In the genomic region with DNA sequence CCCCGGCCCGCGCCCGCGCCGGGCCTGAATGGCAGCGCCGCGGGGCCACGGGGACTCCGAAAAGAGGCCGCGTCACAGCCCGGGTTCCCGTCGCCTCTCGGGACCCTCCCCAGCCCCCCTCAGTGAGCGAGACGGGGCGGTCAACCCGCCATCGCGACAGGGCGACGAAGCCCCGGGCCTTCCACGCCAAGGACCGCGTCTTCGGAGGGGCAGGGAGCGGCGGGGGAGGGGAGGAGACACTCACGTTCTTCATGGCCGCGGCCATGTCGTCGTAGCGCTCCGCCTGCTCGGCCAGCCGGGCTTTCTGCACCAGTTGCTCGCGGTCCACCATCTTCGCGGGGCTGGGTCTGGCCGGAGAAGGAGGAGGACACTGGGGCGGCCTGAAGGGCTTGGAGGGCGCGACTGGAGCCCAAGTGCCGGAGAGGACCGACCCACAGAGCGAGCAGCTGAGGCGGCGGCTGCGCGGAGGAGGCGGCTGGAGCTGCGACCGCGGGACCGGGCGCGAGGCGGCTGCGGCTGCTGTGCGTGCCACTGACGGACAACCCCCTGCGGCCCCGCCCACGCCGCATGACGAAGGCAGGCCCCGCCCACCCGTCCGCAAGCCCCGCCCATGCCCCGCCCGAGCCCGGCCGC, we compare ENCODE assay signal across 1 cellular context.
TF ChIP-seq lines count a peak whose summit lies in the region.

A gene (minus strand): TSS at position 514 of the 633 bp plus-strand sequence. CDS start 183 bp downstream, at position 331.

TF ChIP-seq in K562, 482 proteins besides CTCF, POLR2A, EP300 and RAD21 (continued from another document and continues in another):
- TF ChIP-seq, protein P1, sequence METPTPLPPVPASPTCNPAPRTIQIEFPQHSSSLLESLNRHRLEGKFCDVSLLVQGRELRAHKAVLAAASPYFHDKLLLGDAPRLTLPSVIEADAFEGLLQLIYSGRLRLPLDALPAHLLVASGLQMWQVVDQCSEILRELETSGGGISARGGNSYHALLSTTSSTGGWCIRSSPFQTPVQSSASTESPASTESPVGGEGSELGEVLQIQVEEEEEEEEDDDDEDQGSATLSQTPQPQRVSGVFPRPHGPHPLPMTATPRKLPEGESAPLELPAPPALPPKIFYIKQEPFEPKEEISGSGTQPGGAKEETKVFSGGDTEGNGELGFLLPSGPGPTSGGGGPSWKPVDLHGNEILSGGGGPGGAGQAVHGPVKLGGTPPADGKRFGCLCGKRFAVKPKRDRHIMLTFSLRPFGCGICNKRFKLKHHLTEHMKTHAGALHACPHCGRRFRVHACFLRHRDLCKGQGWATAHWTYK (CRISPR knock-in tag; IDR thresholded peaks at IDR 0.05), result no peak
- TF ChIP-seq, protein P2, sequence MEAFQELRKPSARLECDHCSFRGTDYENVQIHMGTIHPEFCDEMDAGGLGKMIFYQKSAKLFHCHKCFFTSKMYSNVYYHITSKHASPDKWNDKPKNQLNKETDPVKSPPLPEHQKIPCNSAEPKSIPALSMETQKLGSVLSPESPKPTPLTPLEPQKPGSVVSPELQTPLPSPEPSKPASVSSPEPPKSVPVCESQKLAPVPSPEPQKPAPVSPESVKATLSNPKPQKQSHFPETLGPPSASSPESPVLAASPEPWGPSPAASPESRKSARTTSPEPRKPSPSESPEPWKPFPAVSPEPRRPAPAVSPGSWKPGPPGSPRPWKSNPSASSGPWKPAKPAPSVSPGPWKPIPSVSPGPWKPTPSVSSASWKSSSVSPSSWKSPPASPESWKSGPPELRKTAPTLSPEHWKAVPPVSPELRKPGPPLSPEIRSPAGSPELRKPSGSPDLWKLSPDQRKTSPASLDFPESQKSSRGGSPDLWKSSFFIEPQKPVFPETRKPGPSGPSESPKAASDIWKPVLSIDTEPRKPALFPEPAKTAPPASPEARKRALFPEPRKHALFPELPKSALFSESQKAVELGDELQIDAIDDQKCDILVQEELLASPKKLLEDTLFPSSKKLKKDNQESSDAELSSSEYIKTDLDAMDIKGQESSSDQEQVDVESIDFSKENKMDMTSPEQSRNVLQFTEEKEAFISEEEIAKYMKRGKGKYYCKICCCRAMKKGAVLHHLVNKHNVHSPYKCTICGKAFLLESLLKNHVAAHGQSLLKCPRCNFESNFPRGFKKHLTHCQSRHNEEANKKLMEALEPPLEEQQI (IDR thresholded peaks at IDR 0.05), result no peak
- TF ChIP-seq ZNF696 (CRISPR knock-in tag; conservative IDR thresholded peaks at IDR 0.05) (no peak), HDAC2 (IDR thresholded peaks at IDR 0.05) (0 out of 2 replicates have a peak, but pooled peaks have one; percentile 83), PCBP1 (IDR thresholded peaks at IDR 0.05; ENCODE audit: low read depth, low read length, poor library complexity, severe bottlenecking) (peak; percentile 93), CBX8 (IDR thresholded peaks at IDR 0.05; ENCODE audit: borderline replicate concordance, extremely low read depth, low read depth, low read length, poor library complexity, severe bottlenecking) (no peak), MCM5 (IDR thresholded peaks at IDR 0.05; ENCODE audit: low read depth) (no peak), POLR2H (tag; IDR thresholded peaks at IDR 0.05; ENCODE audit: low read depth) (peak; percentile 90), GABPB1 (CRISPR knock-in tag; IDR thresholded peaks at IDR 0.05) (0 out of 2 replicates have a peak, but pooled peaks have one; percentile 36), TCFL5 (CRISPR knock-in tag; conservative IDR thresholded peaks at IDR 0.05) (no peak), ZNF76 (CRISPR knock-in tag; IDR thresholded peaks at IDR 0.05; ENCODE audit: borderline replicate concordance) (peak; percentile 73; the same call in 1 of the 2 replicates), GATAD2A (IDR thresholded peaks at IDR 0.05) (no peak; the same call in 1 of the 2 replicates), HMGN3 (IDR thresholded peaks at IDR 0.05; ENCODE audit: borderline replicate concordance, extremely low read depth, insufficient read length, low read depth, low read length) (peak; percentile 76), ARHGAP35 (IDR thresholded peaks at IDR 0.05; ENCODE audit: partially characterized antibody) (peak; percentile 64), TFAM (CRISPR knock-in tag; conservative IDR thresholded peaks at IDR 0.05) (no peak), ZNF79 (CRISPR knock-in tag; IDR thresholded peaks at IDR 0.05; ENCODE audit: low read depth) (no peak), DIDO1 (tag; IDR thresholded peaks at IDR 0.05; ENCODE audit: low read depth) (no peak), ZNF263 (CRISPR knock-in tag; IDR thresholded peaks at IDR 0.05; ENCODE audit: borderline replicate concordance) (peak; percentile 52; the same call in 1 of the 2 replicates), ZNF764 (CRISPR knock-in tag; IDR thresholded peaks at IDR 0.05; ENCODE audit: low read depth) (no peak), RFX5 (IDR thresholded peaks at IDR 0.05; ENCODE audit: low read depth, low read length) (no peak), MTA3 (IDR thresholded peaks at IDR 0.05; ENCODE audit: borderline replicate concordance) (peak; percentile 72; the same call in 1 of the 2 replicates), NELFE (IDR thresholded peaks at IDR 0.05; ENCODE audit: insufficient read depth, insufficient read length) (peak; percentile 39), ZNF551 (CRISPR knock-in tag; IDR thresholded peaks at IDR 0.05) (no peak), DACH1 (IDR thresholded peaks at IDR 0.05; ENCODE audit: partially characterized antibody) (no peak), GTF2F1 (IDR thresholded peaks at IDR 0.05; ENCODE audit: low read depth, low read length) (no peak; the same call in 1 of the 2 replicates), U2AF2 (optimal IDR thresholded peaks at IDR 0.05; ENCODE audit: low read depth, low read length) (no peak), PTRF (tag; IDR thresholded peaks at IDR 0.05) (no peak), RFX1 (IDR thresholded peaks at IDR 0.05) (no peak), NCOA1 (IDR thresholded peaks at IDR 0.05; ENCODE audit: low read depth) (0 out of 2 replicates have a peak, but pooled peaks have one; percentile 52), RBM15 (IDR thresholded peaks at IDR 0.05; ENCODE audit: insufficient read depth, low read length) (peak; percentile 96; the same call in 1 of the 2 replicates), MYC (IDR thresholded peaks at IDR 0.05; ENCODE audit: low read depth, low read length) (peak; percentile 47; the same call in 1 of the 2 replicates), MYC (CRISPR knock-in tag; IDR thresholded peaks at IDR 0.05; ENCODE audit: borderline replicate concordance, low read depth) (peak; percentile 64; the same call in 1 of the 2 replicates), JUND (IDR thresholded peaks at IDR 0.05; ENCODE audit: borderline replicate concordance, low read depth, low read length) (peak; percentile 4; the same call in 1 of the 2 replicates), JUND (tag; IDR thresholded peaks at IDR 0.05; ENCODE audit: borderline replicate concordance, low read depth, low read length) (no peak), ZNF146 (CRISPR knock-in tag; IDR thresholded peaks at IDR 0.05; ENCODE audit: unreplicated experiment) (no peak), MTA2 (IDR thresholded peaks at IDR 0.05; ENCODE audit: low read depth) (no peak), YBX1 (IDR thresholded peaks at IDR 0.05) (no peak), MCM3 (IDR thresholded peaks at IDR 0.05) (no peak), COPS2 (conservative IDR thresholded peaks at IDR 0.05) (no peak), ZC3H8 (IDR thresholded peaks at IDR 0.05) (no peak), HEY1 (CRISPR knock-in tag; IDR thresholded peaks at IDR 0.05; ENCODE audit: borderline replicate concordance) (no peak), EZH2 (IDR thresholded peaks at IDR 0.05; ENCODE audit: borderline replicate concordance, low read depth, low read length) (no peak), U2AF1 (optimal IDR thresholded peaks at IDR 0.05; ENCODE audit: low read depth, low read length) (peak; percentile 42), EHMT2 (IDR thresholded peaks at IDR 0.05) (no peak)
- TF ChIP-seq, protein P3, sequence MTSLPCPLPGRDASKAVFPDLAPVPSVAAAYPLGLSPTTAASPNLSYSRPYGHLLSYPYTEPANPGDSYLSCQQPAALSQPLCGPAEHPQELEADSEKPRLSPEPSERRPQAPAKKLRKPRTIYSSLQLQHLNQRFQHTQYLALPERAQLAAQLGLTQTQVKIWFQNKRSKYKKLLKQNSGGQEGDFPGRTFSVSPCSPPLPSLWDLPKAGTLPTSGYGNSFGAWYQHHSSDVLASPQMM (CRISPR knock-in tag; IDR thresholded peaks at IDR 0.05), result no peak
- TF ChIP-seq, protein P4, sequence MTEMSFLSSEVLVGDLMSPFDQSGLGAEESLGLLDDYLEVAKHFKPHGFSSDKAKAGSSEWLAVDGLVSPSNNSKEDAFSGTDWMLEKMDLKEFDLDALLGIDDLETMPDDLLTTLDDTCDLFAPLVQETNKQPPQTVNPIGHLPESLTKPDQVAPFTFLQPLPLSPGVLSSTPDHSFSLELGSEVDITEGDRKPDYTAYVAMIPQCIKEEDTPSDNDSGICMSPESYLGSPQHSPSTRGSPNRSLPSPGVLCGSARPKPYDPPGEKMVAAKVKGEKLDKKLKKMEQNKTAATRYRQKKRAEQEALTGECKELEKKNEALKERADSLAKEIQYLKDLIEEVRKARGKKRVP (CRISPR knock-in tag; IDR thresholded peaks at IDR 0.05), result 0 out of 2 replicates have a peak, but pooled peaks have one; percentile 11
- TF ChIP-seq, protein P5, sequence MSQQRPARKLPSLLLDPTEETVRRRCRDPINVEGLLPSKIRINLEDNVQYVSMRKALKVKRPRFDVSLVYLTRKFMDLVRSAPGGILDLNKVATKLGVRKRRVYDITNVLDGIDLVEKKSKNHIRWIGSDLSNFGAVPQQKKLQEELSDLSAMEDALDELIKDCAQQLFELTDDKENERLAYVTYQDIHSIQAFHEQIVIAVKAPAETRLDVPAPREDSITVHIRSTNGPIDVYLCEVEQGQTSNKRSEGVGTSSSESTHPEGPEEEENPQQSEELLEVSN (IDR thresholded peaks at IDR 0.05; ENCODE audit: borderline replicate concordance in 1 of 2, extremely low read depth in 1 of 2, insufficient read depth in 1 of 2, insufficient read length in 1 of 2, low read depth in 1 of 2, low read length in 1 of 2, poor library complexity in 1 of 2, severe bottlenecking in 1 of 2), result peak; percentile 72 to 80
- TF ChIP-seq, protein P6, sequence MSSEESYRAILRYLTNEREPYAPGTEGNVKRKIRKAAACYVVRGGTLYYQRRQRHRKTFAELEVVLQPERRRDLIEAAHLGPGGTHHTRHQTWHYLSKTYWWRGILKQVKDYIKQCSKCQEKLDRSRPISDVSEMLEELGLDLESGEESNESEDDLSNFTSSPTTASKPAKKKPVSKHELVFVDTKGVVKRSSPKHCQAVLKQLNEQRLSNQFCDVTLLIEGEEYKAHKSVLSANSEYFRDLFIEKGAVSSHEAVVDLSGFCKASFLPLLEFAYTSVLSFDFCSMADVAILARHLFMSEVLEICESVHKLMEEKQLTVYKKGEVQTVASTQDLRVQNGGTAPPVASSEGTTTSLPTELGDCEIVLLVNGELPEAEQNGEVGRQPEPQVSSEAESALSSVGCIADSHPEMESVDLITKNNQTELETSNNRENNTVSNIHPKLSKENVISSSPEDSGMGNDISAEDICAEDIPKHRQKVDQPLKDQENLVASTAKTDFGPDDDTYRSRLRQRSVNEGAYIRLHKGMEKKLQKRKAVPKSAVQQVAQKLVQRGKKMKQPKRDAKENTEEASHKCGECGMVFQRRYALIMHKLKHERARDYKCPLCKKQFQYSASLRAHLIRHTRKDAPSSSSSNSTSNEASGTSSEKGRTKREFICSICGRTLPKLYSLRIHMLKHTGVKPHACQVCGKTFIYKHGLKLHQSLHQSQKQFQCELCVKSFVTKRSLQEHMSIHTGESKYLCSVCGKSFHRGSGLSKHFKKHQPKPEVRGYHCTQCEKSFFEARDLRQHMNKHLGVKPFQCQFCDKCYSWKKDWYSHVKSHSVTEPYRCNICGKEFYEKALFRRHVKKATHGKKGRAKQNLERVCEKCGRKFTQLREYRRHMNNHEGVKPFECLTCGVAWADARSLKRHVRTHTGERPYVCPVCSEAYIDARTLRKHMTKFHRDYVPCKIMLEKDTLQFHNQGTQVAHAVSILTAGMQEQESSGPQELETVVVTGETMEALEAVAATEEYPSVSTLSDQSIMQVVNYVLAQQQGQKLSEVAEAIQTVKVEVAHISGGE (CRISPR knock-in tag; IDR thresholded peaks at IDR 0.05), result no peak
- TF ChIP-seq, protein P7, sequence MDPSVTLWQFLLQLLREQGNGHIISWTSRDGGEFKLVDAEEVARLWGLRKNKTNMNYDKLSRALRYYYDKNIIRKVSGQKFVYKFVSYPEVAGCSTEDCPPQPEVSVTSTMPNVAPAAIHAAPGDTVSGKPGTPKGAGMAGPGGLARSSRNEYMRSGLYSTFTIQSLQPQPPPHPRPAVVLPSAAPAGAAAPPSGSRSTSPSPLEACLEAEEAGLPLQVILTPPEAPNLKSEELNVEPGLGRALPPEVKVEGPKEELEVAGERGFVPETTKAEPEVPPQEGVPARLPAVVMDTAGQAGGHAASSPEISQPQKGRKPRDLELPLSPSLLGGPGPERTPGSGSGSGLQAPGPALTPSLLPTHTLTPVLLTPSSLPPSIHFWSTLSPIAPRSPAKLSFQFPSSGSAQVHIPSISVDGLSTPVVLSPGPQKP (CRISPR knock-in tag; IDR thresholded peaks at IDR 0.05), result no peak
- TF ChIP-seq, protein P8, sequence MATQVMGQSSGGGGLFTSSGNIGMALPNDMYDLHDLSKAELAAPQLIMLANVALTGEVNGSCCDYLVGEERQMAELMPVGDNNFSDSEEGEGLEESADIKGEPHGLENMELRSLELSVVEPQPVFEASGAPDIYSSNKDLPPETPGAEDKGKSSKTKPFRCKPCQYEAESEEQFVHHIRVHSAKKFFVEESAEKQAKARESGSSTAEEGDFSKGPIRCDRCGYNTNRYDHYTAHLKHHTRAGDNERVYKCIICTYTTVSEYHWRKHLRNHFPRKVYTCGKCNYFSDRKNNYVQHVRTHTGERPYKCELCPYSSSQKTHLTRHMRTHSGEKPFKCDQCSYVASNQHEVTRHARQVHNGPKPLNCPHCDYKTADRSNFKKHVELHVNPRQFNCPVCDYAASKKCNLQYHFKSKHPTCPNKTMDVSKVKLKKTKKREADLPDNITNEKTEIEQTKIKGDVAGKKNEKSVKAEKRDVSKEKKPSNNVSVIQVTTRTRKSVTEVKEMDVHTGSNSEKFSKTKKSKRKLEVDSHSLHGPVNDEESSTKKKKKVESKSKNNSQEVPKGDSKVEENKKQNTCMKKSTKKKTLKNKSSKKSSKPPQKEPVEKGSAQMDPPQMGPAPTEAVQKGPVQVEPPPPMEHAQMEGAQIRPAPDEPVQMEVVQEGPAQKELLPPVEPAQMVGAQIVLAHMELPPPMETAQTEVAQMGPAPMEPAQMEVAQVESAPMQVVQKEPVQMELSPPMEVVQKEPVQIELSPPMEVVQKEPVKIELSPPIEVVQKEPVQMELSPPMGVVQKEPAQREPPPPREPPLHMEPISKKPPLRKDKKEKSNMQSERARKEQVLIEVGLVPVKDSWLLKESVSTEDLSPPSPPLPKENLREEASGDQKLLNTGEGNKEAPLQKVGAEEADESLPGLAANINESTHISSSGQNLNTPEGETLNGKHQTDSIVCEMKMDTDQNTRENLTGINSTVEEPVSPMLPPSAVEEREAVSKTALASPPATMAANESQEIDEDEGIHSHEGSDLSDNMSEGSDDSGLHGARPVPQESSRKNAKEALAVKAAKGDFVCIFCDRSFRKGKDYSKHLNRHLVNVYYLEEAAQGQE (CRISPR knock-in tag; IDR thresholded peaks at IDR 0.05; ENCODE audit: low read depth), result peak; percentile 79; the same call in 1 of the 2 replicates
- TF ChIP-seq, protein P9, sequence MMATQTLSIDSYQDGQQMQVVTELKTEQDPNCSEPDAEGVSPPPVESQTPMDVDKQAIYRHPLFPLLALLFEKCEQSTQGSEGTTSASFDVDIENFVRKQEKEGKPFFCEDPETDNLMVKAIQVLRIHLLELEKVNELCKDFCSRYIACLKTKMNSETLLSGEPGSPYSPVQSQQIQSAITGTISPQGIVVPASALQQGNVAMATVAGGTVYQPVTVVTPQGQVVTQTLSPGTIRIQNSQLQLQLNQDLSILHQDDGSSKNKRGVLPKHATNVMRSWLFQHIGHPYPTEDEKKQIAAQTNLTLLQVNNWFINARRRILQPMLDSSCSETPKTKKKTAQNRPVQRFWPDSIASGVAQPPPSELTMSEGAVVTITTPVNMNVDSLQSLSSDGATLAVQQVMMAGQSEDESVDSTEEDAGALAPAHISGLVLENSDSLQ (IDR thresholded peaks at IDR 0.05), result peak; percentile 48
